ENCODE assay signal across 25 cellular contexts in genomic region chr10:7874864-7875263, GRCh38.
"Had no signal": no experiment of that assay in that cellular context is flagged by ENCODE, and none has a peak within 500 bp of the region (broad histone marks: within the 10 kb centered on the region; RNA-seq: fewer than 3 reads in every experiment).

No MANE protein-coding gene starts in this region.

- H3K4me3 ChIP-seq: neural progenitor cell, ovary, psoas muscle, right lobe of liver, sigmoid colon, stomach, thoracic aorta, thyroid gland, tibial nerve, upper lobe of left lung, uterus had no signal

- H3K9ac ChIP-seq: neural progenitor cell, parathyroid adenoma had no signal

- DNase-seq: natural killer cell; occipital lobe; ovary; posterior cingulate gyrus; psoas muscle; right cardiac atrium; right lobe of liver; sigmoid colon; small intestine; stimulated activated CD4-positive, alpha-beta T cell treated with anti-CD3 and anti-CD28 coated beads, Interleukin-15, amount 100 ng/mL, for 24 hours; stimulated activated CD4-positive, alpha-beta T cell treated with anti-CD3 and anti-CD28 coated beads, Interleukin-2, amount 100 ng/mL, for 24 hours; stimulated activated CD4-positive, alpha-beta T cell treated with anti-CD3 and anti-CD28 coated beads, Interleukin-2, amount 100 ng/mL, for 48 hours; stimulated activated CD4-positive, alpha-beta T cell treated with anti-CD3 and anti-CD28 coated beads, Interleukin-4, amount 100 ng/mL, for 24 hours; stimulated activated naive B cell treated with anti-CD40 and anti-IgM and Interleukin-4, amounts not matched to agents 10 μg/mL and 1 μg/mL and 100 μg/mL, for 72 hours; stimulated activated naive CD4-positive, alpha-beta T cell treated with Interleukin-2 at 50 U/mL for 16 hours; stomach; thyroid gland; trophoblast cell; upper lobe of left lung; uterus had no signal

- H3K36me3 ChIP-seq: neural progenitor cell, ovary, right lobe of liver, sigmoid colon, stomach, thoracic aorta, thyroid gland, tibial nerve, upper lobe of left lung, uterus had no signal

- ATAC-seq: natural killer cell; psoas muscle; right cardiac atrium; right lobe of liver; stimulated activated effector memory CD8-positive, alpha-beta T cell treated with anti-CD3 and anti-CD28 coated beads, Interleukin-12 subunit alpha, Interleukin-12 subunit beta, amount 100 ng/mL, for 72 hours; stimulated activated naive B cell treated with anti-CD40 and anti-IgM and Interleukin-4, amounts not matched to agents 10 μg/mL and 1 μg/mL and 100 μg/mL, for 72 hours had no signal

- H3K9me3 ChIP-seq: ovary, psoas muscle, right lobe of liver, sigmoid colon, stomach, thoracic aorta, thyroid gland, tibial nerve, upper lobe of left lung, uterus had no signal

- H3K27me3 ChIP-seq: neural progenitor cell, ovary, right lobe of liver, sigmoid colon, stomach, thyroid gland, tibial nerve, upper lobe of left lung, uterus had no signal

- FAIRE-seq: small intestine had no signal

- H3K27ac ChIP-seq: neural progenitor cell, ovary, parathyroid adenoma, psoas muscle, right lobe of liver, sigmoid colon, stomach, thoracic aorta, thyroid gland, tibial nerve, upper lobe of left lung, uterus had no signal

- H3K4me2 ChIP-seq: neural progenitor cell had no signal

- H2AFZ ChIP-seq: neural progenitor cell, parathyroid adenoma had no signal

- H3K4me1 ChIP-seq: parathyroid adenoma, psoas muscle, right lobe of liver, sigmoid colon, thyroid gland, upper lobe of left lung, uterus had no signal
